In the genomic region with DNA sequence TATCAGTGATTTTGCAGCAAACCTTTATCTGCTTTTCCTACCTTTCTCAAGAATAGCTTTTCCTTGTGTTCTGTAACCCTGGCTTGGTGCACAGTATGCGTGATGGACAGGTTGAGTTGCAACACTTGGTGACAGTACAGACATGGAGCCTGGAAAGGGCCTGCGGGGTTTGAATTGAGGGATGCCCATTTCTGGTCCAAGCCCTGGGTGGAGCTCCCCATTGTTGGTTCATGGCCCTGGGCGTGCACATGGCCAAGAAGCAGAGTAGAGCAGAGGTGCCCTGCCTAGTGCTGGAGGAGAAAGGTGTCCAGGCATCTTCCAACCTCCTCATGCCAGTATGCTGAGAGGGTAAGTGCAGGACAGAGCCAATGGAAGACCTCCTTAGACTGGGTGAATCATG, we compare ENCODE assay signal across 24 cellular contexts.
DNase-seq lines count a peak whose midpoint lies in the region; ATAC-seq, FAIRE-seq and TF ChIP-seq lines count a peak whose summit lies in the region.
"Had no signal": no experiment of that assay in that cellular context is flagged by ENCODE, and none has a peak within 500 bp of the region (broad histone marks: within the 10 kb centered on the region; RNA-seq: fewer than 3 reads in every experiment).

No MANE protein-coding gene starts in this region.

- H3K56ac ChIP-seq in H1 (replicated peaks; ENCODE audit: insufficient read length, low read depth, low read length): no peak overlapping the region

- POLR2A ChIA-PET in H1 (lab: Charles Lee; ENCODE audit: partially characterized antibody) (interaction anchor here (1.2 kb wide), 1 partner anchor 11 kb away, joined by 3 read pairs; no protein-coding TSS in a partner anchor), SK-N-SH (lab: Yijun Ruan, JAX) (no interaction called here)
- POLR2A ChIA-PET in CD4-positive, alpha-beta T cell (lab: Charles Lee): interaction anchor here (0.5 kb wide), 1 partner anchor 1303 kb away, joined by 3 read pairs; no protein-coding TSS in a partner anchor

- H3K36me3 Mint-ChIP-seq in activated naive CD8-positive, alpha-beta T cell treated with anti-CD3 and anti-CD28 coated beads for 36 hours: no peaks in the 10 kb centered on the region
- no peaks in the 10 kb centered on the region for H3K36me3 Mint-ChIP-seq in activated naive CD8-positive, alpha-beta T cell treated with anti-CD3 and anti-CD28 coated beads, Interleukin-2, amount 50 U/mL, for 24 hours (ENCODE audit: low read depth)
- no peaks in the 10 kb centered on the region for H3K36me3 Mint-ChIP-seq in osteocyte (ENCODE audit: unreplicated experiment)
- H3K36me3 Mint-ChIP-seq in CD4-positive, alpha-beta T cell (ENCODE audit: low read depth): no peaks in the 10 kb centered on the region
- H3K36me3 Mint-ChIP-seq: CD4-positive, CD25-positive, alpha-beta regulatory T cell; CD8-positive, alpha-beta memory T cell had no signal

- no peaks in the 10 kb centered on the region for H3K79me1 ChIP-seq in H1 (ENCODE audit: low read depth, low read length)

- H3K27ac ChIP-seq in BLaER1 treated with 17β-estradiol and CSF1 and Interleukin-3, amounts not matched to agents 10 nM and 100 nM: peak overlapping the region in 8 of 11 experiments; percentile 81 to 93 (median 90); a peak in 14 of 22 replicates
- H3K27ac ChIP-seq in H1 (ENCODE audit: low read depth, low read length): no peak overlapping the region
- no peak overlapping the region for H3K27ac ChIP-seq in SK-N-SH (ENCODE audit: low read depth in 2 of 2, low read length in 1 of 2)
- no peak overlapping the region for H3K27ac ChIP-seq in CD4-positive, alpha-beta T cell (ENCODE audit: low read depth, low read length)
- H3K27ac ChIP-seq: C4-2B had no signal

- no peak for DNase-seq in activated naive CD8-positive, alpha-beta T cell treated with anti-CD3 and anti-CD28 coated beads for 36 hours
- no peak for DNase-seq in activated naive CD8-positive, alpha-beta T cell treated with anti-CD3 and anti-CD28 coated beads, Interleukin-2, amount 50 U/mL, for 24 hours
- DNase-seq in H1 (ENCODE audit: low read depth in 1 of 2, low spot score in 2 of 2) (no peak), osteocyte (ENCODE audit: extremely low spot score, unreplicated experiment) (peak; percentile 72), SK-N-SH (no peak)
- no peak for DNase-seq in CD4-positive, alpha-beta T cell
- DNase-seq: 8988T; ACHN; AML-193; CD4-positive, CD25-positive, alpha-beta regulatory T cell; CD8-positive, alpha-beta memory T cell; DMS 273 treated with DMSO at 0.1 percent for 48 hours; DMS79; GF-D8; HFFc6 had no signal

- 91% methylated on average over 3 of the region's 3 CpGs; no CpG with 5 or more reads in 1 of the 2 experiments for WGBS in H1 (ENCODE audit: extremely low coverage in 1 of 2, insufficient coverage in 1 of 2, insufficient read length in 1 of 2, insufficient replicate concordance in 2 of 2, low coverage in 1 of 2, low lambda C conversion rate in 2 of 2, missing lambda C conversion rate in 1 of 2), 2 experiments
- 95% methylated on average over 3 of the region's 3 CpGs for WGBS in SK-N-SH (ENCODE audit: low lambda C conversion rate)

- peaks cover 24 to 46% (median 39%) of the 10 kb centered on the region in 10 experiments for H3K4me1 ChIP-seq in BLaER1 treated with 17β-estradiol and CSF1 and Interleukin-3, amounts not matched to agents 10 nM and 100 nM
- peaks cover 0 to 6% (median 4%) of the 10 kb centered on the region in 4 experiments; a peak in 6 of 7 replicates for H3K4me1 ChIP-seq in H1 (replicated peaks in 1 of 4; ENCODE audit: control insufficient read depth in 3 of 4, insufficient read depth in 4 of 4, low read length in 3 of 4)
- H3K4me1 ChIP-seq in SK-N-SH (ENCODE audit: control insufficient read depth in 1 of 2, insufficient read depth in 2 of 2, low read depth in 1 of 2, low read length in 1 of 2): peaks cover 0 to 2% of the 10 kb centered on the region in 2 experiments; a peak in 1 of 4 replicates

- H2BK12ac ChIP-seq in H1 (ENCODE audit: low read depth, low read length): peak overlapping the region; percentile 62; the same call in 1 of the 2 replicates

- TF ChIP-seq RAD21 in H1 (IDR thresholded peaks at IDR 0.05 in 1 of 2, conservative IDR thresholded peaks at IDR 0.05 in 1 of 2; ENCODE audit: low read depth in 2 of 2, low read length in 2 of 2) (no peak), SK-N-SH (IDR thresholded peaks at IDR 0.05; ENCODE audit: low read length) (no peak)

- intact Hi-C loops in CD4-positive, alpha-beta T cell (cut with DNase I, micrococcal nuclease): no loop called here

- no peak for TF ChIP-seq POLR2A in H1 (IDR thresholded peaks at IDR 0.05; ENCODE audit: control extremely low read depth in 1 of 2, low read depth in 2 of 2, low read length in 2 of 2)

- H4K5ac ChIP-seq in H1 (ENCODE audit: insufficient read length, low read depth, low read length): no peak overlapping the region

- H2AFZ ChIP-seq in H1 (ENCODE audit: low read length) (no peak overlapping the region), SK-N-SH (ENCODE audit: low read depth) (no peak overlapping the region)
- H2AFZ ChIP-seq: GM23338 had no signal

- H3K9ac ChIP-seq in BLaER1 treated with 17β-estradiol and CSF1 and Interleukin-3, amounts not matched to agents 10 nM and 100 nM: no peak overlapping the region; a peak in 1 of 22 replicates
- H3K9ac ChIP-seq in H1 (replicated peaks in 1 of 4; ENCODE audit: extremely low read depth in 1 of 4, low read depth in 3 of 4, low read length in 3 of 4) (no peak overlapping the region), SK-N-SH (no peak overlapping the region)

- H3K27me3 Mint-ChIP-seq in activated naive CD8-positive, alpha-beta T cell treated with anti-CD3 and anti-CD28 coated beads for 36 hours: no peaks in the 10 kb centered on the region
- H3K27me3 Mint-ChIP-seq in activated naive CD8-positive, alpha-beta T cell treated with anti-CD3 and anti-CD28 coated beads, Interleukin-2, amount 50 U/mL, for 24 hours: no peaks in the 10 kb centered on the region
- H3K27me3 Mint-ChIP-seq in osteocyte (ENCODE audit: unreplicated experiment): peaks cover 29% of the 10 kb centered on the region
- H3K27me3 Mint-ChIP-seq in CD4-positive, alpha-beta T cell: no peaks in the 10 kb centered on the region
- H3K27me3 Mint-ChIP-seq: CD4-positive, CD25-positive, alpha-beta regulatory T cell had no signal

- no peak overlapping the region for H2BK120ac ChIP-seq in H1 (replicated peaks; ENCODE audit: low read depth, low read length)

- no peaks in the 10 kb centered on the region for H3F3A ChIP-seq in SK-N-SH (replicated peaks; ENCODE audit: insufficient read depth)

- no peak overlapping the region for H4K91ac ChIP-seq in H1 (replicated peaks; ENCODE audit: insufficient read length, low read length)

- no peak overlapping the region for H3K4me3 ChIP-seq in BLaER1 treated with 17β-estradiol and CSF1 and Interleukin-3, amounts not matched to agents 10 nM and 100 nM
- H3K4me3 ChIP-seq in H1 (ENCODE audit: extremely low read depth in 1 of 4, insufficient read depth in 2 of 4, low read depth in 3 of 4, low read length in 4 of 4): no peak overlapping the region
- H3K4me3 ChIP-seq in SK-N-SH (ENCODE audit: low read depth in 2 of 2, low read length in 1 of 2): no peak overlapping the region
- H3K4me3 ChIP-seq: A549, GM23338, HAP-1 had no signal

- H3K9me2 ChIP-seq in SK-N-SH: no peaks in the 10 kb centered on the region

- no peak overlapping the region for H3K4me2 ChIP-seq in BLaER1 treated with 17β-estradiol and CSF1 and Interleukin-3, amounts not matched to agents 10 nM and 100 nM
- H3K4me2 ChIP-seq in H1 (ENCODE audit: insufficient read depth in 1 of 2, low read depth in 2 of 2, low read length in 2 of 2) (no peak overlapping the region), SK-N-SH (no peak overlapping the region)
- H3K4me2 ChIP-seq: A549 had no signal

- no peak for FAIRE-seq in H1 (lab: Jason Lieb, UNC)
- FAIRE-seq: A549, D721Med, GM12891, GM18507, H54 had no signal

- CTCF ChIA-PET in H1 (lab: Charles Lee; ENCODE audit: partially characterized antibody) (no interaction called here), SK-N-SH (lab: Yijun Ruan, JAX) (no interaction called here)
- CTCF ChIA-PET in CD4-positive, alpha-beta T cell (lab: Charles Lee): no interaction called here

- H2BK20ac ChIP-seq in H1 (ENCODE audit: low read length): peak overlapping the region; percentile 75

- H3K27me3 ChIP-seq in BLaER1 treated with 17β-estradiol and CSF1 and Interleukin-3, amounts not matched to agents 10 nM and 100 nM: no peaks in the 10 kb centered on the region
- H3K27me3 ChIP-seq in H1 (replicated peaks in 1 of 4; ENCODE audit: control insufficient read depth in 3 of 4, extremely low read depth in 1 of 4, insufficient read depth in 3 of 4, low read length in 3 of 4): no peaks in the 10 kb centered on the region
- no peaks in the 10 kb centered on the region for H3K27me3 ChIP-seq in SK-N-SH (ENCODE audit: insufficient read depth)
- H3K27me3 ChIP-seq in CD4-positive, alpha-beta T cell (ENCODE audit: control insufficient read depth, insufficient read depth, low read length): no peaks in the 10 kb centered on the region

- H3K18ac ChIP-seq in H1 (ENCODE audit: extremely low read depth, low read length): no peak overlapping the region

- no peak overlapping the region for H3K14ac ChIP-seq in H1 (ENCODE audit: insufficient read length)

- TF ChIP-seq EP300 in H1 (IDR thresholded peaks at IDR 0.05; ENCODE audit: borderline replicate concordance in 1 of 2, low read depth in 2 of 2, low read length in 2 of 2) (no peak), SK-N-SH (IDR thresholded peaks at IDR 0.05; ENCODE audit: borderline replicate concordance in 1 of 2, low read depth in 1 of 2, low read length in 1 of 2) (no peak)

- H2AK5ac ChIP-seq in H1 (ENCODE audit: low read depth, low read length): peak overlapping the region; percentile 5; the same call in 1 of the 2 replicates

- peaks cover 1% of the 10 kb centered on the region for H3K9me3 Mint-ChIP-seq in activated naive CD8-positive, alpha-beta T cell treated with anti-CD3 and anti-CD28 coated beads for 36 hours
- H3K9me3 Mint-ChIP-seq in activated naive CD8-positive, alpha-beta T cell treated with anti-CD3 and anti-CD28 coated beads, Interleukin-2, amount 50 U/mL, for 24 hours: peaks cover 7% of the 10 kb centered on the region
- no peaks in the 10 kb centered on the region for H3K9me3 Mint-ChIP-seq in osteocyte (ENCODE audit: unreplicated experiment)
- H3K9me3 Mint-ChIP-seq in CD4-positive, alpha-beta T cell: peaks cover 3% of the 10 kb centered on the region
- H3K9me3 Mint-ChIP-seq: GM23338, HFFc6 had no signal

- peak overlapping the region; percentile 9 for H3K4me3 Mint-ChIP-seq in activated naive CD8-positive, alpha-beta T cell treated with anti-CD3 and anti-CD28 coated beads for 36 hours
- H3K4me3 Mint-ChIP-seq in activated naive CD8-positive, alpha-beta T cell treated with anti-CD3 and anti-CD28 coated beads, Interleukin-2, amount 50 U/mL, for 24 hours: no peak overlapping the region
- no peak overlapping the region for H3K4me3 Mint-ChIP-seq in osteocyte (ENCODE audit: unreplicated experiment)
- H3K4me3 Mint-ChIP-seq in CD4-positive, alpha-beta T cell: no peak overlapping the region
- H3K4me3 Mint-ChIP-seq: CD4-positive, CD25-positive, alpha-beta regulatory T cell; CD8-positive, alpha-beta memory T cell; GM23338; HFFc6 had no signal

- H3K4ac ChIP-seq in H1 (replicated peaks; ENCODE audit: insufficient read length, low read depth, low read length): no peak overlapping the region

- no peak overlapping the region for H2BK5ac ChIP-seq in H1 (ENCODE audit: low read depth, low read length)

- no peak overlapping the region for H4K8ac ChIP-seq in H1 (ENCODE audit: extremely low read depth, insufficient read depth, low read length)

- ATAC-seq in activated naive CD8-positive, alpha-beta T cell treated with anti-CD3 and anti-CD28 coated beads, Interleukin-2, amount 50 U/mL, for 24 hours: no peak
- no peak for ATAC-seq in CD4-positive, alpha-beta T cell (ENCODE audit: poor library complexity)
- ATAC-seq: A549, GM23338 had no signal

- no peak overlapping the region for H3K23ac ChIP-seq in H1 (ENCODE audit: insufficient read length)

- TF ChIP-seq CTCF in H1 (IDR thresholded peaks at IDR 0.05; ENCODE audit: control extremely low read depth in 1 of 3, insufficient read depth in 1 of 3, low read depth in 1 of 3, low read length in 3 of 3) (no peak), osteocyte (IDR thresholded peaks at IDR 0.05) (no peak), SK-N-SH (IDR thresholded peaks at IDR 0.05) (no peak)
- no peak for TF ChIP-seq CTCF in CD4-positive, alpha-beta T cell (IDR thresholded peaks at IDR 0.05)

- peaks cover 0 to 5% (median 0%) of the 10 kb centered on the region in 11 experiments; a peak in 1 of 22 replicates for H3K36me3 ChIP-seq in BLaER1 treated with 17β-estradiol and CSF1 and Interleukin-3, amounts not matched to agents 10 nM and 100 nM
- H3K36me3 ChIP-seq in H1 (ENCODE audit: control insufficient read depth in 2 of 4, insufficient read depth in 4 of 4, low read length in 3 of 4) (no peaks in the 10 kb centered on the region), SK-N-SH (replicated peaks in 1 of 2; ENCODE audit: control insufficient read depth in 1 of 2, insufficient read depth in 2 of 2, low read length in 1 of 2) (no peaks in the 10 kb centered on the region)
- H3K36me3 ChIP-seq: HAP-1 had no signal

- H3K27ac Mint-ChIP-seq in activated naive CD8-positive, alpha-beta T cell treated with anti-CD3 and anti-CD28 coated beads for 36 hours: no peak overlapping the region
- H3K27ac Mint-ChIP-seq in activated naive CD8-positive, alpha-beta T cell treated with anti-CD3 and anti-CD28 coated beads, Interleukin-2, amount 50 U/mL, for 24 hours: no peak overlapping the region
- H3K27ac Mint-ChIP-seq in osteocyte (ENCODE audit: unreplicated experiment): no peak overlapping the region
- H3K27ac Mint-ChIP-seq in CD4-positive, alpha-beta T cell: no peak overlapping the region
- H3K27ac Mint-ChIP-seq: CD4-positive, CD25-positive, alpha-beta regulatory T cell; GM23338; HFFc6 had no signal

- H3K23me2 ChIP-seq in H1 (ENCODE audit: low read depth, low read length): no peaks in the 10 kb centered on the region

- H3K9me3 ChIP-seq in BLaER1 treated with 17β-estradiol and CSF1 and Interleukin-3, amounts not matched to agents 10 nM and 100 nM (replicated peaks in 1 of 11): peaks cover 0 to 43% (median 24%) of the 10 kb centered on the region in 11 experiments; a peak in 15 of 22 replicates
- H3K9me3 ChIP-seq in H1 (ENCODE audit: insufficient read depth in 2 of 2, low read depth in 1 of 2, low read length in 1 of 2): no peaks in the 10 kb centered on the region
- no peaks in the 10 kb centered on the region for H3K9me3 ChIP-seq in SK-N-SH
- no peaks in the 10 kb centered on the region for H3K9me3 ChIP-seq in CD4-positive, alpha-beta T cell (ENCODE audit: control insufficient read depth, low read length)
- H3K9me3 ChIP-seq: A549, HAP-1 had no signal

- no peaks in the 10 kb centered on the region for H4K20me1 ChIP-seq in BLaER1 treated with 17β-estradiol and CSF1 and Interleukin-3, amounts not matched to agents 10 nM and 100 nM
- H4K20me1 ChIP-seq in H1 (replicated peaks in 1 of 2; ENCODE audit: control insufficient read depth in 1 of 2, insufficient read depth in 2 of 2, low read length in 2 of 2) (no peaks in the 10 kb centered on the region), SK-N-SH (ENCODE audit: insufficient read depth) (no peaks in the 10 kb centered on the region)

- H3K79me2 ChIP-seq in H1 (ENCODE audit: control insufficient read depth in 1 of 2, insufficient read depth in 2 of 2, low read length in 2 of 2) (no peaks in the 10 kb centered on the region), SK-N-SH (ENCODE audit: insufficient read depth) (no peaks in the 10 kb centered on the region)

- no peak overlapping the region for H2BK15ac ChIP-seq in H1 (ENCODE audit: low read length)

- H3K4me1 Mint-ChIP-seq in activated naive CD8-positive, alpha-beta T cell treated with anti-CD3 and anti-CD28 coated beads for 36 hours: peaks cover 11% of the 10 kb centered on the region
- peaks cover 19% of the 10 kb centered on the region for H3K4me1 Mint-ChIP-seq in activated naive CD8-positive, alpha-beta T cell treated with anti-CD3 and anti-CD28 coated beads, Interleukin-2, amount 50 U/mL, for 24 hours
- H3K4me1 Mint-ChIP-seq in osteocyte (ENCODE audit: unreplicated experiment): peaks cover 2% of the 10 kb centered on the region
- H3K4me1 Mint-ChIP-seq in CD4-positive, alpha-beta T cell (ENCODE audit: low read depth): peaks cover 2% of the 10 kb centered on the region

Comparison
In these comparisons a context has a peak if more than half of its experiments do, and no peak if none do; other contexts are left out.
1. H3K27ac ChIP-seq: peak in BLaER1 treated with 17β-estradiol and CSF1 and Interleukin-3, amounts not matched to agents 10 nM and 100 nM (8 of 11); none in H1 (single experiment), SK-N-SH (0 of 2) and CD4-positive, alpha-beta T cell (single experiment).